17 cellular contexts compared by ENCODE assay signal in genomic region chr9:93621922-93622321, GRCh38. TPM values are rescaled to one million over a fixed set of nuclear protein-coding genes. Genes with fewer than 3 reads are reported as not detected.
A peak's percentile ranks its signal among the peaks of the same experiment; 100 is the strongest.
DNase-seq lines count a peak whose midpoint lies in the region; ATAC-seq and TF ChIP-seq lines count a peak whose summit lies in the region.
"Had no signal": no experiment of that assay in that cellular context is flagged by ENCODE, and none has a peak within 500 bp of the region (broad histone marks: within the 10 kb centered on the region; RNA-seq: fewer than 3 reads in every experiment).

No MANE protein-coding gene starts in this region.

- no peak overlapping the region for H2AFZ ChIP-seq in H9 (ENCODE audit: low read length)
- H2AFZ ChIP-seq in neuronal stem cell (ENCODE audit: low read length), result no peak overlapping the region

- DNase-seq in activated CD8-positive, alpha-beta memory T cell treated with anti-CD3 and anti-CD28 coated beads for 24 hours, result peak; percentile 50
- DNase-seq in activated CD8-positive, alpha-beta memory T cell treated with anti-CD3 and anti-CD28 coated beads, Interleukin-2, amount 10 ng/mL, durations not matched to agents 7 days and 5 days, result no peak
- DNase-seq in H9, result no peak
- no peak for DNase-seq in left colon
- no peak for DNase-seq in neuronal stem cell (ENCODE audit: low spot score)
- DNase-seq in posterior cingulate gyrus, result no peak
- no peak for DNase-seq in activated T-cell treated with anti-CD3 and anti-CD28 coated beads, Interleukin-2, amount 50 U/mL, for 48 hours
- DNase-seq in NCI-H1048 (lab: John Stamatoyannopoulos, UW), result no peak
- DNase-seq: CD8-positive, alpha-beta T cell; COR-L47; DMS153; DND-41; GDM1 had no signal

- no CpG with 5 or more reads among the region's 4 CpGs for WGBS in H9 (ENCODE audit: extremely low coverage, insufficient read length, low lambda C conversion rate)
- WGBS in neuronal stem cell (ENCODE audit: extremely low coverage in 2 of 2, insufficient read length in 2 of 2, insufficient replicate concordance in 1 of 2), 2 donors, result no CpG with 5 or more reads among the region's 4 CpGs

- H3K4me1 Mint-ChIP-seq in activated CD8-positive, alpha-beta memory T cell treated with anti-CD3 and anti-CD28 coated beads, Interleukin-2, amount 10 ng/mL, durations not matched to agents 7 days and 5 days, result no peaks in the 10 kb centered on the region
- H3K4me1 Mint-ChIP-seq in H9, result peaks cover 12 to 19% of the 10 kb centered on the region in 2 experiments

- H3K4me1 ChIP-seq in H9 (ENCODE audit: insufficient read depth, low read length) (no peaks in the 10 kb centered on the region), neuronal stem cell (ENCODE audit: control insufficient read depth in 2 of 2, insufficient read depth in 1 of 2, low read depth in 1 of 2, low read length in 2 of 2) (peaks cover 7 to 15% of the 10 kb centered on the region in 2 donors)

- H3K79me1 ChIP-seq in H9 (ENCODE audit: insufficient read depth, low read depth, low read length, poor library complexity, severe bottlenecking) (no peaks in the 10 kb centered on the region), neuronal stem cell (ENCODE audit: low read depth, low read length) (peaks cover 10% of the 10 kb centered on the region)

- H3K36me3 ChIP-seq in neuronal stem cell (replicated peaks in 1 of 2; ENCODE audit: control insufficient read depth in 2 of 2, insufficient read depth in 2 of 2, low read length in 2 of 2), result peaks cover 0 to 3% of the 10 kb centered on the region in 2 donors

- no peak for TF ChIP-seq CTCF in H9 (conservative IDR thresholded peaks at IDR 0.05)

- H3K27me3 Mint-ChIP-seq in activated CD8-positive, alpha-beta memory T cell treated with anti-CD3 and anti-CD28 coated beads, Interleukin-2, amount 10 ng/mL, durations not matched to agents 7 days and 5 days, result no peaks in the 10 kb centered on the region
- no peaks in the 10 kb centered on the region for H3K27me3 Mint-ChIP-seq in H9 (ENCODE audit: low read depth)

- H4K20me1 ChIP-seq in H9 (ENCODE audit: control insufficient read depth, insufficient read depth, insufficient read length), result peaks cover 4% of the 10 kb centered on the region

- H2BK120ac ChIP-seq in H9 (ENCODE audit: low read depth, low read length, poor library complexity, severe bottlenecking), result no peak overlapping the region
- no peak overlapping the region for H2BK120ac ChIP-seq in neuronal stem cell (ENCODE audit: low read depth, low read length)

- H3K9me3 ChIP-seq in H9 (ENCODE audit: control insufficient read depth, low read depth, low read length), result no peaks in the 10 kb centered on the region
- H3K9me3 ChIP-seq in neuronal stem cell (replicated peaks in 1 of 2; ENCODE audit: control insufficient read depth in 2 of 2, insufficient read depth in 1 of 2, low read depth in 1 of 2, low read length in 2 of 2), result peaks cover 1 to 9% of the 10 kb centered on the region in 2 donors

- H2BK15ac ChIP-seq in H9 (ENCODE audit: low read depth, low read length) (no peak overlapping the region), neuronal stem cell (ENCODE audit: low read length) (no peak overlapping the region)

- H3K4me2 ChIP-seq in H9 (ENCODE audit: insufficient read depth, insufficient read length, low read length), result no peak overlapping the region
- no peak overlapping the region for H3K4me2 ChIP-seq in neuronal stem cell (ENCODE audit: insufficient read depth, low read length, poor library complexity, severe bottlenecking)

- H3K27me3 ChIP-seq in H9 (ENCODE audit: insufficient read depth, low read length) (0 out of 2 replicates have a peak, but pooled peaks cover 2% of the 10 kb centered on the region), neuronal stem cell (ENCODE audit: control insufficient read depth in 3 of 3, insufficient read depth in 3 of 3, low read depth in 1 of 3, low read length in 3 of 3) (peaks cover 0 to 4% (median 0%) of the 10 kb centered on the region in 3 experiments)

- no peak overlapping the region for H4K91ac ChIP-seq in H9 (ENCODE audit: insufficient read length, low read depth, low read length)
- H4K91ac ChIP-seq in neuronal stem cell (ENCODE audit: low read depth, low read length, poor library complexity), result no peak overlapping the region

- no peak overlapping the region for H3K4ac ChIP-seq in H9 (ENCODE audit: low read depth, low read length)
- no peak overlapping the region for H3K4ac ChIP-seq in neuronal stem cell (ENCODE audit: low read length)

- H2AK5ac ChIP-seq in H9 (ENCODE audit: insufficient read length, low read length), result no peak overlapping the region
- no peak overlapping the region for H2AK5ac ChIP-seq in neuronal stem cell (ENCODE audit: low read depth, low read length)

- no peak overlapping the region for H3K23ac ChIP-seq in H9 (ENCODE audit: insufficient read length, low read depth, low read length)
- H3K23ac ChIP-seq in neuronal stem cell (ENCODE audit: low read depth, low read length, poor library complexity), result peak overlapping the region; percentile 48

- no peak overlapping the region for H3K4me3 Mint-ChIP-seq in activated CD8-positive, alpha-beta memory T cell treated with anti-CD3 and anti-CD28 coated beads, Interleukin-2, amount 10 ng/mL, durations not matched to agents 7 days and 5 days
- no peak overlapping the region for H3K4me3 Mint-ChIP-seq in H9
- H3K4me3 Mint-ChIP-seq: CD14-positive monocyte; CD8-positive, alpha-beta T cell had no signal

- H4K8ac ChIP-seq in H9 (replicated peaks; ENCODE audit: insufficient read length, low read depth, low read length) (no peak overlapping the region), neuronal stem cell (ENCODE audit: low read depth, low read length) (no peak overlapping the region)

- H3K14ac ChIP-seq in H9 (ENCODE audit: insufficient read depth, low read length) (no peak overlapping the region; the same call in 1 of the 2 replicates), neuronal stem cell (ENCODE audit: low read length) (peak overlapping the region; percentile 4)

- H3K9me3 Mint-ChIP-seq in activated CD8-positive, alpha-beta memory T cell treated with anti-CD3 and anti-CD28 coated beads, Interleukin-2, amount 10 ng/mL, durations not matched to agents 7 days and 5 days (ENCODE audit: low read depth), result peaks cover 2% of the 10 kb centered on the region
- H3K9me3 Mint-ChIP-seq in H9, result peaks cover 0 to 2% of the 10 kb centered on the region in 2 experiments; a peak in 2 of 5 replicates

- ATAC-seq in activated CD8-positive, alpha-beta memory T cell treated with anti-CD3 and anti-CD28 coated beads, Interleukin-2, amount 10 ng/mL, durations not matched to agents 7 days and 5 days, result no peak
- ATAC-seq in left colon, result peak; percentile 26
- ATAC-seq: CD8-positive, alpha-beta T cell; HCT116 had no signal

- H3T11ph ChIP-seq in H9 (ENCODE audit: low read length), result no peak overlapping the region

- CTCF ChIA-PET in activated CD8-positive, alpha-beta memory T cell treated with anti-CD3 and anti-CD28 coated beads, Interleukin-2, amount 10 ng/mL, durations not matched to agents 7 days and 5 days (lab: Charles Lee), result no interaction called here

- H3K79me2 ChIP-seq in H9 (ENCODE audit: insufficient read depth, low read length), result peaks cover 4% of the 10 kb centered on the region; the same call in 1 of the 2 replicates

- intact Hi-C loops in left colon (cut with DNase I, micrococcal nuclease) (no loop called here), posterior cingulate gyrus (cut with DNase I) (no loop called here)

- no peak overlapping the region for H3K27ac Mint-ChIP-seq in activated CD8-positive, alpha-beta memory T cell treated with anti-CD3 and anti-CD28 coated beads, Interleukin-2, amount 10 ng/mL, durations not matched to agents 7 days and 5 days
- peak overlapping the region in 2 of 3 experiments; percentile 34 to 45; a peak in 1 of 7 replicates for H3K27ac Mint-ChIP-seq in H9
- H3K27ac Mint-ChIP-seq: CD14-positive monocyte; CD8-positive, alpha-beta T cell had no signal

- no peak overlapping the region for H3K56ac ChIP-seq in H9 (ENCODE audit: insufficient read length, low read depth, low read length)

- H3K18ac ChIP-seq in H9 (ENCODE audit: insufficient read length, low read depth, low read length), result peak overlapping the region; percentile 47
- H3K18ac ChIP-seq in neuronal stem cell (ENCODE audit: low read length), result peak overlapping the region; percentile 77

- H4K5ac ChIP-seq in H9 (ENCODE audit: insufficient read length, low read depth, low read length), result no peak overlapping the region

- H2BK20ac ChIP-seq in H9 (ENCODE audit: low read depth, low read length, poor library complexity, severe bottlenecking), result no peak overlapping the region

- H3K4me3 ChIP-seq in neuronal stem cell (ENCODE audit: low read length in 2 of 2), result no peak overlapping the region

- H3K27ac ChIP-seq in H9 (ENCODE audit: insufficient read length, low read depth, low read length), result no peak overlapping the region
- no peak overlapping the region for H3K27ac ChIP-seq in neuronal stem cell (replicated peaks; ENCODE audit: low read length)
- H3K27ac ChIP-seq: 22Rv1, HL-60 had no signal

- H2BK12ac ChIP-seq in H9 (ENCODE audit: insufficient read length, low read depth, low read length) (no peak overlapping the region), neuronal stem cell (ENCODE audit: low read length) (no peak overlapping the region)

- no peak overlapping the region for H3K9ac ChIP-seq in H9 (ENCODE audit: extremely low read depth, insufficient read length, low read length)
- H3K9ac ChIP-seq in neuronal stem cell (ENCODE audit: low read depth, low read length, poor library complexity), result peak overlapping the region; percentile 34

- H2BK5ac ChIP-seq in H9 (ENCODE audit: insufficient read length, low read length) (no peak overlapping the region), neuronal stem cell (ENCODE audit: low read length) (no peak overlapping the region)

- H3K36me3 Mint-ChIP-seq in activated CD8-positive, alpha-beta memory T cell treated with anti-CD3 and anti-CD28 coated beads, Interleukin-2, amount 10 ng/mL, durations not matched to agents 7 days and 5 days, result peaks cover 4% of the 10 kb centered on the region
- no peaks in the 10 kb centered on the region for H3K36me3 Mint-ChIP-seq in H9 (ENCODE audit: insufficient read depth in 1 of 3, low read depth in 3 of 3)

- H3K23me2 ChIP-seq in H9 (ENCODE audit: insufficient read length, low read depth, low read length, poor library complexity, severe bottlenecking), result no peaks in the 10 kb centered on the region

RNA-seq across cellular contexts. Expression of gene PHF2, which starts 45.5 kb away (rescaled TPM):
- total RNA-seq in activated CD8-positive, alpha-beta memory T cell treated with anti-CD3 and anti-CD28 coated beads, Interleukin-2, amount 10 ng/mL, durations not matched to agents 7 days and 5 days, result 10 to 100 TPM; 25.1 to 26.3 TPM
- total RNA-seq in H9 (2021) (17.4 and 18.8 TPM in 2 replicates), left colon (10 to 100 TPM; 21.3 to 22.9 TPM)
- polyA plus RNA-seq in neuronal stem cell (2013, experiment 1 of 2), result 19.9 TPM
- 19.8 TPM for polyA plus RNA-seq in neuronal stem cell (2013, experiment 2 of 2)
